In the genomic region with DNA sequence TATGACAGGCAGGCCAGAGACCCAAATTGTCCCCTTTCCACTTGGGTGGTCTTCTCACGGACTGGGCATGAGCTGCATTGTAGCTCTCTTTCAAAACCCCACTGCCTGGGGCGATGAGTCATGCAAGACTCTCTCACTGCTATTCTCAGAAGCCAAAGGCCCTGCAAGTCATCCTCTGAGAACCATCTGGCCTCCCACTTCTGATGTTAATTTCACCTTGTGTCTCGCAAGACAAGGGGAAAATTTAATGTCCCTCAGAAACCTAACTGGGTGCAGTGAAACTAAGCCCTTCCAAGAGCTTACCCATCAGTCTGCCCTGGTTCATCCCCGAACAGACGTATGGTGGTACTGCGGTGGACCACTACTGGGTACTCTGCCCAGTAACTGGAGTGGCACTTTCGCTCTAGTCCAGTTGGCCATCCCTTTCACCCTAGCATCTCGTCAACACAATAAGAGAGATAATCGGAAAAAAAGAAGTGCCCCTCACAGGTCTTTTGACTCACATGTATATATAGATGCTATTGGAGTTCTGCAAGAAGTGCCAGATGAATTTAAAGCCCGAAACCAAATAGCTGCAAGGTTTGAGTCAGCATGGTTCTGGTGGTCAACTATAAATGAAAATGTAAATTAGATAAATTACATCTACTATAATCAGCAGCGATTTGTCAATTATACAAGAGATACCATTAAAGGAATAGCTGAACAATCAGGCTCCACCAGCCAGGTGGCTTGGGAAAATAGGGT, we compare ENCODE assay signal across 9 cellular contexts. TPM values are rescaled to one million over a fixed set of nuclear protein-coding genes. Genes with fewer than 3 reads are reported as not detected.
DNase-seq lines count a peak whose midpoint lies in the region; ATAC-seq and TF ChIP-seq lines count a peak whose summit lies in the region.
"Had no signal": no experiment of that assay in that cellular context is flagged by ENCODE, and none has a peak within 500 bp of the region (broad histone marks: within the 10 kb centered on the region; RNA-seq: fewer than 3 reads in every experiment).

No MANE protein-coding gene starts in this region.

- in situ Hi-C loops in astrocyte of the cerebellum (cut with HindIII; ENCODE audit: low sequenced_read_pairs): no loop called here

- no peak for TF ChIP-seq CTCF in astrocyte of the cerebellum (IDR thresholded peaks at IDR 0.05; ENCODE audit: low read depth, low read length, missing control alignments)

- no peak overlapping the region for H3K4me3 ChIP-seq in astrocyte of the cerebellum (ENCODE audit: low read depth, low read length)

- ATAC-seq in HG02938 (IDR thresholded peaks at IDR 0.05; ENCODE audit: unreplicated experiment): peak; percentile 79
- ATAC-seq in activated CD4-positive, CD25-positive, alpha-beta regulatory T cell treated with anti-CD3 and anti-CD28 coated beads, Interleukin-2, amount 50 U/mL, for 24 hours: no peak

- DNase-seq in GM19240 (ENCODE audit: insufficient read length, low spot score) (peak; percentile 53), astrocyte of the cerebellum (ENCODE audit: low read depth) (peak; percentile 9), renal cortical epithelial cell (ENCODE audit: low read depth) (peak; percentile 66)
- no peak for DNase-seq in stimulated activated CD4-positive, alpha-beta T cell treated with anti-CD3 and anti-CD28 coated beads, Interleukin-4, amount 100 ng/mL, for 1 hour
- DNase-seq in activated CD8-positive, alpha-beta memory T cell treated with anti-CD3 and anti-CD28 coated beads, Interleukin-2, amount 50 U/mL, for 48 hours: no peak
- DNase-seq: activated CD4-positive, alpha-beta T cell treated with anti-CD3 and anti-CD28 coated beads, Interleukin-2, amount 50 U/mL, for 4 hours; NCI-H510A treated with DMSO at 0.1 percent for 48 hours had no signal

RNA-seq across cellular contexts. Expression of gene LALBA, which starts 31.3 kb away (rescaled TPM):
- total RNA-seq in renal cortical epithelial cell: not detected in 2 replicates

Comparison
In these comparisons a context has a peak if more than half of its experiments do, and no peak if none do; other contexts are left out.
1. DNase-seq: peak in GM19240 (single experiment), astrocyte of the cerebellum (single experiment) and renal cortical epithelial cell (single experiment); none in stimulated activated CD4-positive, alpha-beta T cell treated with anti-CD3 and anti-CD28 coated beads, Interleukin-4, amount 100 ng/mL, for 1 hour (single experiment) and activated CD8-positive, alpha-beta memory T cell treated with anti-CD3 and anti-CD28 coated beads, Interleukin-2, amount 50 U/mL, for 48 hours (single experiment).